8 cellular contexts compared by ENCODE assay signal in genomic region chr7:100157334-100158228, GRCh38. TPM values are rescaled to one million over a fixed set of nuclear protein-coding genes. Genes with fewer than 3 reads are reported as not detected.
DNase-seq lines count a peak whose midpoint lies in the region; ATAC-seq and TF ChIP-seq lines count a peak whose summit lies in the region.

No MANE protein-coding gene starts in this region.

- 18 to 23% methylated on average over 32 of the region's 32 CpGs for WGBS in ectodermal cell, 2 experiments
- WGBS in urinary bladder = 19% methylated on average over 32 of the region's 32 CpGs

- H3K4me1 ChIP-seq in ectodermal cell (ENCODE audit: control insufficient read depth, insufficient read depth, low read length) = peaks cover 5% of the 10 kb centered on the region
- H3K4me1 ChIP-seq in urinary bladder (ENCODE audit: insufficient read depth) = peaks cover 3% of the 10 kb centered on the region

- H3K36me3 ChIP-seq in ectodermal cell (ENCODE audit: control insufficient read depth, insufficient read depth, low read length) (peaks cover 22% of the 10 kb centered on the region), urinary bladder (ENCODE audit: insufficient read depth) (no peaks in the 10 kb centered on the region)

- no peaks in the 10 kb centered on the region for H3K27me3 Mint-ChIP-seq in activated T-cell treated with anti-CD3 and anti-CD28 coated beads, Interleukin-2, amount 50 U/mL, for 24 hours
- no peaks in the 10 kb centered on the region for H3K27me3 Mint-ChIP-seq in memory B cell

- DNase-seq in activated T-cell treated with anti-CD3 and anti-CD28 coated beads, Interleukin-2, amount 50 U/mL, for 24 hours = no peak
- DNase-seq in activated T-cell treated with anti-CD3 and anti-CD28 coated beads for 4 hours (no peak), memory B cell (ENCODE audit: low spot score in 2 of 2) (no peak), SHP77 treated with DMSO at 0.1 percent for 48 hours (lab: John Stamatoyannopoulos, UW) (no peak)

- peak overlapping the region; percentile 82 for H3K4me3 Mint-ChIP-seq in activated T-cell treated with anti-CD3 and anti-CD28 coated beads, Interleukin-2, amount 50 U/mL, for 24 hours
- H3K4me3 Mint-ChIP-seq in memory B cell = peak overlapping the region; percentile 81

- H3K27me3 ChIP-seq in ectodermal cell (ENCODE audit: control insufficient read depth, insufficient read depth, low read length, poor library complexity, severe bottlenecking) = no peaks in the 10 kb centered on the region

- H3K27ac ChIP-seq in ectodermal cell (ENCODE audit: insufficient read depth, low read depth, low read length, poor library complexity, severe bottlenecking) (no peak overlapping the region), urinary bladder (ENCODE audit: low read depth) (peak overlapping the region; percentile 52)

- no peak for ATAC-seq in memory B cell (ENCODE audit: low read depth)
- no peak for ATAC-seq in GM21526 (IDR thresholded peaks at IDR 0.05; ENCODE audit: low FRiP score, unreplicated experiment)

- H3K4me1 Mint-ChIP-seq in activated T-cell treated with anti-CD3 and anti-CD28 coated beads, Interleukin-2, amount 50 U/mL, for 24 hours (ENCODE audit: low read depth) = peaks cover 52% of the 10 kb centered on the region
- peaks cover 20% of the 10 kb centered on the region for H3K4me1 Mint-ChIP-seq in memory B cell

- no peaks in the 10 kb centered on the region for H3K9me3 ChIP-seq in ectodermal cell (ENCODE audit: control insufficient read depth, low read length)

- H3K9me3 Mint-ChIP-seq in activated T-cell treated with anti-CD3 and anti-CD28 coated beads, Interleukin-2, amount 50 U/mL, for 24 hours = no peaks in the 10 kb centered on the region
- H3K9me3 Mint-ChIP-seq in memory B cell = no peaks in the 10 kb centered on the region

- H3K36me3 Mint-ChIP-seq in activated T-cell treated with anti-CD3 and anti-CD28 coated beads, Interleukin-2, amount 50 U/mL, for 24 hours (ENCODE audit: low read depth) = peaks cover 56% of the 10 kb centered on the region
- H3K36me3 Mint-ChIP-seq in memory B cell = peaks cover 12% of the 10 kb centered on the region

- H3K4me3 ChIP-seq in ectodermal cell (ENCODE audit: insufficient read depth, low read depth, low read length) (peak overlapping the region; percentile 95), urinary bladder (ENCODE audit: low read depth, low read length) (peak overlapping the region; percentile 87)

- H3K27ac Mint-ChIP-seq in activated T-cell treated with anti-CD3 and anti-CD28 coated beads, Interleukin-2, amount 50 U/mL, for 24 hours = peak overlapping the region; percentile 81
- peak overlapping the region; percentile 88 for H3K27ac Mint-ChIP-seq in memory B cell

TF ChIP-seq in PFSK-1, 5 proteins besides CTCF, POLR2A, EP300 and RAD21:
- peak; percentile 28 for TF ChIP-seq FOXP2 (optimal IDR thresholded peaks at IDR 0.05; ENCODE audit: borderline replicate concordance, extremely low read depth, extremely low read length, insufficient read depth)
- TF ChIP-seq REST (IDR thresholded peaks at IDR 0.05; ENCODE audit: insufficient read depth in 1 of 2, low read depth in 2 of 2, low read length in 2 of 2) = no peak
- no peak for TF ChIP-seq SIN3A (IDR thresholded peaks at IDR 0.05; ENCODE audit: borderline replicate concordance, insufficient read depth, low read length)
- no peak for TF ChIP-seq TAF1 (IDR thresholded peaks at IDR 0.05; ENCODE audit: borderline replicate concordance, insufficient read depth, low read length)
TF ChIP-seq in PFSK-1: peak in this region for 1.

RNA-seq across cellular contexts. Expression of gene TRAPPC14, which starts 0.9 kb away (rescaled TPM):
- 15.9 TPM for polyA plus RNA-seq in PFSK-1 (2012; ENCODE audit: insufficient read length, low read depth)
- 19.9 TPM for polyA plus RNA-seq in ectodermal cell (2013, experiment 1 of 4)
- 19.8 TPM for polyA plus RNA-seq in ectodermal cell (2013, experiment 2 of 4)
- 15.5 TPM for polyA plus RNA-seq in ectodermal cell (2013, experiment 3 of 4)
- 19.1 TPM for polyA plus RNA-seq in ectodermal cell (2013, experiment 4 of 4)
- total RNA-seq in urinary bladder = 5.4 TPM
- 11.6 TPM for polyA plus RNA-seq in urinary bladder

RNA-seq across cellular contexts. Expression of gene LAMTOR4, which starts 8.9 kb away (rescaled TPM):
- 223 TPM for polyA plus RNA-seq in PFSK-1 (2012; ENCODE audit: insufficient read length, low read depth)
- polyA plus RNA-seq in ectodermal cell (2013, experiment 1 of 4) = 162 TPM
- 164 TPM for polyA plus RNA-seq in ectodermal cell (2013, experiment 2 of 4)
- 159 TPM for polyA plus RNA-seq in ectodermal cell (2013, experiment 3 of 4)
- polyA plus RNA-seq in ectodermal cell (2013, experiment 4 of 4) = 194 TPM
- total RNA-seq in urinary bladder = 36.3 TPM
- 251 TPM for polyA plus RNA-seq in urinary bladder

RNA-seq across cellular contexts. Expression of gene GAL3ST4, which starts 10.8 kb away (rescaled TPM):
- polyA plus RNA-seq in PFSK-1 (2012; ENCODE audit: insufficient read length, low read depth) = 1.5 TPM
- polyA plus RNA-seq in ectodermal cell (2013, experiment 1 of 4) = 7.5 TPM
- 5.9 TPM for polyA plus RNA-seq in ectodermal cell (2013, experiment 2 of 4)
- polyA plus RNA-seq in ectodermal cell (2013, experiment 3 of 4) = 5.8 TPM
- 6.0 TPM for polyA plus RNA-seq in ectodermal cell (2013, experiment 4 of 4)
- 6.5 TPM for total RNA-seq in urinary bladder
- polyA plus RNA-seq in urinary bladder = 9.8 TPM

RNA-seq across cellular contexts. Expression of gene GPC2, which starts 19.6 kb away (rescaled TPM):
- polyA plus RNA-seq in PFSK-1 (2012; ENCODE audit: insufficient read length, low read depth) = 6.2 TPM
- polyA plus RNA-seq in ectodermal cell (2013, experiment 1 of 4) = 64.0 TPM
- polyA plus RNA-seq in ectodermal cell (2013, experiment 2 of 4) = 54.8 TPM
- 58.2 TPM for polyA plus RNA-seq in ectodermal cell (2013, experiment 3 of 4)
- 59.1 TPM for polyA plus RNA-seq in ectodermal cell (2013, experiment 4 of 4)
- 3.7 TPM for total RNA-seq in urinary bladder
- polyA plus RNA-seq in urinary bladder = 0.80 TPM

RNA-seq across cellular contexts. Expression of gene STAG3, which starts 20.1 kb away (rescaled TPM):
- polyA plus RNA-seq in PFSK-1 (2012; ENCODE audit: insufficient read length, low read depth) = 0.72 TPM
- 1.2 TPM for polyA plus RNA-seq in ectodermal cell (2013, experiment 1 of 4)
- 1.2 TPM for polyA plus RNA-seq in ectodermal cell (2013, experiment 2 of 4)
- 0.53 TPM for polyA plus RNA-seq in ectodermal cell (2013, experiment 3 of 4)
- 1.1 TPM for polyA plus RNA-seq in ectodermal cell (2013, experiment 4 of 4)
- total RNA-seq in urinary bladder = 0.90 TPM
- polyA plus RNA-seq in urinary bladder = 0.61 TPM
